ENCODE assay signal across 19 cellular contexts in genomic region chr15:28890711-28891495, GRCh38. TPM values are rescaled to one million over a fixed set of nuclear protein-coding genes. Genes with fewer than 3 reads are reported as not detected.
A peak's percentile ranks its signal among the peaks of the same experiment; 100 is the strongest.
DNase-seq lines count a peak whose midpoint lies in the region; ATAC-seq lines count a peak whose summit lies in the region.
"Had no signal": no experiment of that assay in that cellular context is flagged by ENCODE, and none has a peak within 500 bp of the region (broad histone marks: within the 10 kb centered on the region; RNA-seq: fewer than 3 reads in every experiment).

No MANE protein-coding gene starts in this region.

- no peaks in the 10 kb centered on the region for H3K9me3 Mint-ChIP-seq in activated T-cell treated with anti-CD3 and anti-CD28 coated beads, Interleukin-2, amount 50 U/mL, for 24 hours

- no peaks in the 10 kb centered on the region for H3K27me3 Mint-ChIP-seq in activated T-cell treated with anti-CD3 and anti-CD28 coated beads, Interleukin-2, amount 50 U/mL, for 24 hours

- intact Hi-C loops in left colon (cut with DNase I, micrococcal nuclease): no loop called here

- peaks cover 72% of the 10 kb centered on the region for H3K4me1 Mint-ChIP-seq in activated T-cell treated with anti-CD3 and anti-CD28 coated beads, Interleukin-2, amount 50 U/mL, for 24 hours (ENCODE audit: low read depth)

- H3K27ac Mint-ChIP-seq in activated T-cell treated with anti-CD3 and anti-CD28 coated beads, Interleukin-2, amount 50 U/mL, for 24 hours: peak overlapping the region; percentile 87

- ATAC-seq in HG03108 (IDR thresholded peaks at IDR 0.05; ENCODE audit: unreplicated experiment) (no peak), left colon (no peak), HG03342 (IDR thresholded peaks at IDR 0.05; ENCODE audit: unreplicated experiment) (no peak)
- ATAC-seq: mucosa of descending colon, Panc1 had no signal

- DNase-seq in stimulated activated naive CD4-positive, alpha-beta T cell (lab: John Stamatoyannopoulos, UW): peak in 4 of 6 experiments; percentile 36 to 84 (median 79)
- no peak for DNase-seq in stimulated activated naive CD4-positive, alpha-beta T cell treated with Interleukin-2 at 50 U/mL for 16 hours (lab: John Stamatoyannopoulos, UW)
- DNase-seq in activated T-cell treated with anti-CD3 and anti-CD28 coated beads, Interleukin-2, amount 50 U/mL, for 24 hours: no peak
- peak; percentile 58 for DNase-seq in fibroblast of gingiva (ENCODE audit: low read depth)
- no peak for DNase-seq in HK-2 (ENCODE audit: unreplicated experiment)
- no peak for DNase-seq in left colon
- DNase-seq: amygdala; islet precursor cell; mucosa of descending colon; NCI-H1092 treated with DMSO at 0.1 percent for 48 hours; NCI-H446 treated with DMSO at 0.1 percent for 48 hours; stimulated activated CD8-positive, alpha-beta memory T cell treated with anti-CD3 and anti-CD28 coated beads, Interleukin-4, amount 100 ng/mL, for 48 hours; uterus had no signal

- H3K4me3 Mint-ChIP-seq in activated T-cell treated with anti-CD3 and anti-CD28 coated beads, Interleukin-2, amount 50 U/mL, for 24 hours: peak overlapping the region; percentile 29

- H3K36me3 Mint-ChIP-seq in activated T-cell treated with anti-CD3 and anti-CD28 coated beads, Interleukin-2, amount 50 U/mL, for 24 hours (ENCODE audit: low read depth): no peaks in the 10 kb centered on the region

RNA-seq across cellular contexts. Expression of gene APBA2, which starts 5.1 kb away (rescaled TPM):
- 1 to 10 TPM; 1.2 to 1.6 TPM for total RNA-seq in left colon

RNA-seq across cellular contexts. Expression of gene GOLGA6L7, which starts 42.5 kb away (rescaled TPM):
- total RNA-seq in left colon: not detected
- total RNA-seq: frontal cortex; HT1080; mucosa of descending colon; T-helper 1 cell treated with Interleukin-12 subunit alpha and Interleukin-12 subunit beta and Interleukin-4 antibody, amounts not matched to agents 30 ng/mL and 1 ng/mL, for 36 hours; uterus had no signal

Comparison
In these comparisons a context has a peak if more than half of its experiments do, and no peak if none do; other contexts are left out.
1. DNase-seq: peak in stimulated activated naive CD4-positive, alpha-beta T cell (4 of 6) and fibroblast of gingiva (single experiment); none in stimulated activated naive CD4-positive, alpha-beta T cell treated with Interleukin-2 at 50 U/mL for 16 hours (single experiment), activated T-cell treated with anti-CD3 and anti-CD28 coated beads, Interleukin-2, amount 50 U/mL, for 24 hours (single experiment), HK-2 (single experiment) and left colon (0 of 2).